Comparison of ENCODE assay signal across 8 cellular contexts in genomic region chrX:153494541-153495361, GRCh38. TPM values are rescaled to one million over a fixed set of nuclear protein-coding genes. Genes with fewer than 3 reads are reported as not detected.
DNase-seq lines count a peak whose midpoint lies in the region; ATAC-seq, FAIRE-seq and TF ChIP-seq lines count a peak whose summit lies in the region.

Gene BGN, plus strand, starts transcription at chrX:153494980. Its CDS starts 9,652 bp downstream, at chrX:153504632.

- no peak for FAIRE-seq in bronchial epithelial cell (lab: Jason Lieb, UNC)

- ATAC-seq in activated naive CD8-positive, alpha-beta T cell treated with anti-CD3 and anti-CD28 coated beads, Interleukin-2, amount 50 U/mL, for 24 hours = no peak
- ATAC-seq in GM21381 (IDR thresholded peaks at IDR 0.05; ENCODE audit: unreplicated experiment) (no peak), GM21423 (IDR thresholded peaks at IDR 0.05; ENCODE audit: unreplicated experiment) (no peak)

- peaks cover 5% of the 10 kb centered on the region for H3K27me3 Mint-ChIP-seq in activated naive CD8-positive, alpha-beta T cell treated with anti-CD3 and anti-CD28 coated beads for 36 hours
- peaks cover 3% of the 10 kb centered on the region for H3K27me3 Mint-ChIP-seq in activated naive CD8-positive, alpha-beta T cell treated with anti-CD3 and anti-CD28 coated beads, Interleukin-2, amount 50 U/mL, for 24 hours

- H3K9me3 Mint-ChIP-seq in activated naive CD8-positive, alpha-beta T cell treated with anti-CD3 and anti-CD28 coated beads for 36 hours = no peaks in the 10 kb centered on the region
- H3K9me3 Mint-ChIP-seq in activated naive CD8-positive, alpha-beta T cell treated with anti-CD3 and anti-CD28 coated beads, Interleukin-2, amount 50 U/mL, for 24 hours = no peaks in the 10 kb centered on the region

- 29 to 45% methylated on average over 16 of the region's 41 CpGs for WGBS in testis, 2 donors
- 0 to 52% methylated on average over 1 to 29 of the region's 41 CpGs for WGBS in transverse colon (ENCODE audit: low coverage in 1 of 2), 2 donors

- intact Hi-C loops in testis (cut with DNase I; ENCODE audit: low total_unique reads) = no loop called here
- intact Hi-C loops in transverse colon (cut with DNase I; ENCODE audit: low total_unique reads) = no loop called here

- H3K9me3 ChIP-seq in testis (no peaks in the 10 kb centered on the region), transverse colon (no peaks in the 10 kb centered on the region)

- H3K36me3 Mint-ChIP-seq in activated naive CD8-positive, alpha-beta T cell treated with anti-CD3 and anti-CD28 coated beads for 36 hours = no peaks in the 10 kb centered on the region
- H3K36me3 Mint-ChIP-seq in activated naive CD8-positive, alpha-beta T cell treated with anti-CD3 and anti-CD28 coated beads, Interleukin-2, amount 50 U/mL, for 24 hours (ENCODE audit: low read depth) = no peaks in the 10 kb centered on the region

- H3K4me3 ChIP-seq in bronchial epithelial cell (ENCODE audit: low read depth, low read length) (no peak within 1 kb of the TSS), testis (peak within 1 kb of the TSS; percentile 6 to 7), transverse colon (peak within 1 kb of the TSS in 2 of 4 donors; percentile 3 to 31)

- H3K4me1 ChIP-seq in testis (peaks cover under 1% of the 10 kb centered on the region), transverse colon (no peaks in the 10 kb centered on the region)

- H3K27ac ChIP-seq in layer of hippocampus (ENCODE audit: low read depth, low read length) (peak within 1 kb of the TSS; percentile 75), testis (peak within 1 kb of the TSS in 1 of 2 donors; percentile 68), transverse colon (peak within 1 kb of the TSS in 2 of 4 donors; percentile 16 to 47)

- TF ChIP-seq POLR2A in testis (IDR thresholded peaks at IDR 0.05) (no peak), transverse colon (IDR thresholded peaks at IDR 0.05) (no peak)

- in situ Hi-C loops in transverse colon (cut with MboI; ENCODE audit: low pct_ligation_motif_present in 1 of 4, low pct_unique_long_range_greater_than_20kb in 1 of 4, low sequenced_read_pairs in 3 of 4) = no loop called here

- peak; percentile 11 for DNase-seq in activated naive CD8-positive, alpha-beta T cell treated with anti-CD3 and anti-CD28 coated beads for 36 hours
- no peak for DNase-seq in activated naive CD8-positive, alpha-beta T cell treated with anti-CD3 and anti-CD28 coated beads, Interleukin-2, amount 50 U/mL, for 24 hours
- no peak for DNase-seq in bronchial epithelial cell (ENCODE audit: low read depth)
- DNase-seq in testis = peak; percentile 30
- DNase-seq in transverse colon = no peak

- H3K4me1 Mint-ChIP-seq in activated naive CD8-positive, alpha-beta T cell treated with anti-CD3 and anti-CD28 coated beads for 36 hours = no peaks in the 10 kb centered on the region
- no peaks in the 10 kb centered on the region for H3K4me1 Mint-ChIP-seq in activated naive CD8-positive, alpha-beta T cell treated with anti-CD3 and anti-CD28 coated beads, Interleukin-2, amount 50 U/mL, for 24 hours

- H3K36me3 ChIP-seq in bronchial epithelial cell (ENCODE audit: control insufficient read depth, insufficient read depth, low read length) = no peaks in the 10 kb centered on the region
- H3K36me3 ChIP-seq in testis (ENCODE audit: low read depth, missing control alignments) = no peaks in the 10 kb centered on the region
- no peaks in the 10 kb centered on the region for H3K36me3 ChIP-seq in transverse colon

- TF ChIP-seq CTCF in bronchial epithelial cell (IDR thresholded peaks at IDR 0.05; ENCODE audit: insufficient read depth, low read length, severe bottlenecking) (peak; percentile 1), testis (IDR thresholded peaks at IDR 0.05) (peak in 1 of 3 experiments; percentile 4), transverse colon (IDR thresholded peaks at IDR 0.05) (peak in 1 of 5 experiments; percentile 6)

- TF ChIP-seq EP300 in transverse colon (IDR thresholded peaks at IDR 0.05; ENCODE audit: low read depth) = no peak

- H3K27me3 ChIP-seq in bronchial epithelial cell (ENCODE audit: control insufficient read depth, insufficient read depth, low read length) = no peaks in the 10 kb centered on the region
- H3K27me3 ChIP-seq in layer of hippocampus (ENCODE audit: control insufficient read depth, insufficient read depth, low read length) = no peaks in the 10 kb centered on the region
- H3K27me3 ChIP-seq in testis = no peaks in the 10 kb centered on the region
- H3K27me3 ChIP-seq in transverse colon = peaks cover 7% of the 10 kb centered on the region

- no peak within 1 kb of the TSS for H3K4me3 Mint-ChIP-seq in activated naive CD8-positive, alpha-beta T cell treated with anti-CD3 and anti-CD28 coated beads for 36 hours
- H3K4me3 Mint-ChIP-seq in activated naive CD8-positive, alpha-beta T cell treated with anti-CD3 and anti-CD28 coated beads, Interleukin-2, amount 50 U/mL, for 24 hours = no peak within 1 kb of the TSS

- no peak within 1 kb of the TSS for H3K27ac Mint-ChIP-seq in activated naive CD8-positive, alpha-beta T cell treated with anti-CD3 and anti-CD28 coated beads for 36 hours
- H3K27ac Mint-ChIP-seq in activated naive CD8-positive, alpha-beta T cell treated with anti-CD3 and anti-CD28 coated beads, Interleukin-2, amount 50 U/mL, for 24 hours = no peak within 1 kb of the TSS

RNA-seq across cellular contexts. Expression of gene BGN, which starts in this region (rescaled TPM):
- total RNA-seq in activated naive CD8-positive, alpha-beta T cell treated with anti-CD3 and anti-CD28 coated beads for 36 hours = not detected
- total RNA-seq in bronchial epithelial cell (0.26 TPM in 1 of 2 replicates, not detected in the other), testis (10 to 100 TPM; 42.3 to 76.5 TPM), transverse colon (10 to 100 TPM in 2 of 4 donors, 1 to 10 TPM in 2; 3.8 to 67.1 (median 10.5) TPM)
- 174 TPM for polyA plus RNA-seq in testis (ENCODE audit: insufficient read depth, low read depth, low replicate concordance)

Comparison
In these comparisons a context has a peak if more than half of its experiments do, and no peak if none do; other contexts are left out.
1. Peak in DNase-seq in activated naive CD8-positive, alpha-beta T cell treated with anti-CD3 and anti-CD28 coated beads for 36 hours; RNA of the gene not detected or under 1 TPM.